ENCODE assay signal across 20 cellular contexts in the genomic region with DNA sequence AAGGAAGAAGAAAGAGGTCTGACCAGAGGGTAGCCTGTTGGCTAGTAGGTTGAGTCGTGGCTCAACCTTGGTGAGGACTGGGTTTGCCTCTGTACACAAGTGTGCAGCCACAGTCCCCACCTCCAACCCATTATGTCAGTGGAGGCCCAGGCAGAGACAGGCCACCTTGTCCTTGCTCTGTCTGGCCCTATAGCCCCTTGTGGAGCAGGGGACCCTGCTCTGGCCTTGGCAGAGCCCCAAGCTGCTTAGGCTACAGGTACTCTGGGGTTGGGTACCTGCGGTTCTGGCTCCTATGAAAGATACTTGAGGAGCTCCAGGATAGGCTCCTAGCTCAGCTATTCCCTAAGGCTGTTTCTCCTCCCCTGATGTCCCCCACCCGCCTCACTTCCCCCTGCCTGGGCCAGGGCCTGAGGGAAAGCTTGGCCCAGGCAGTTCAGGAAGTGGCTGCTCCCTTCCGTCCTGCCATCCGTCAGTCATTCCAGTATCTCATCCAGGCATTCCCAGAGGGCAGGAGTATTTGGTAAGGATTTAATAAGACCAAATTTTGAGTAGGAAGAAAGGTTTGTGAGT. TPM values are rescaled to one million over a fixed set of nuclear protein-coding genes. Genes with fewer than 3 reads are reported as not detected.
A peak's percentile ranks its signal among the peaks of the same experiment; 100 is the strongest.
DNase-seq lines count a peak whose midpoint lies in the region; ATAC-seq and TF ChIP-seq lines count a peak whose summit lies in the region.
"Had no signal": no experiment of that assay in that cellular context is flagged by ENCODE, and none has a peak within 500 bp of the region (broad histone marks: within the 10 kb centered on the region; RNA-seq: fewer than 3 reads in every experiment).

No MANE protein-coding gene starts in this region.

- H3K4me3 ChIP-seq in right cardiac atrium (ENCODE audit: low read length) (no peak overlapping the region), Caco-2 (ENCODE audit: low read depth, low read length) (no peak overlapping the region)
- H3K4me3 ChIP-seq: GM12878 had no signal

- no peak for TF ChIP-seq CTCF in Caco-2 (IDR thresholded peaks at IDR 0.05; ENCODE audit: insufficient read depth in 1 of 2, low read depth in 1 of 2, low read length in 1 of 2, severe bottlenecking in 1 of 2, unreplicated experiment in 1 of 2)

- DNase-seq in activated effector memory CD4-positive, alpha-beta T cell treated with anti-CD3 and anti-CD28 coated beads, Interleukin-2, amount 50 U/mL, for 16 hours: peak; percentile 8
- DNase-seq in activated effector memory CD4-positive, alpha-beta T cell treated with Interleukin-2 at 50 U/mL for 16 hours: no peak
- DNase-seq in dermis blood vessel endothelial cell (peak; percentile 48), right cardiac atrium (peak in 1 of 3 donors; percentile 47), posterior vena cava (ENCODE audit: low spot score) (peak; percentile 67), NCI-H1694 (lab: John Stamatoyannopoulos, UW) (no peak), Caco-2 (no peak)
- DNase-seq: Calu3; GF-D8; GOT3; KG1; NCI-H1105 treated with DMSO at 0.1 percent for 48 hours; NCI-H1694 treated with DMSO at 0.1 percent for 48 hours; NK-92 treated with Interleukin-12 subunit alpha and Interleukin-12 subunit beta, amount 100 ng/mL, for 24 hours; OCI-M1; SHP77 treated with DMSO at 0.1 percent for 48 hours had no signal

- ATAC-seq in right cardiac atrium (peak; percentile 60 to 88), GM19395 (IDR thresholded peaks at IDR 0.05; ENCODE audit: unreplicated experiment) (no peak)
- ATAC-seq: GM12878 had no signal

- no peaks in the 10 kb centered on the region for H3K27me3 ChIP-seq in right cardiac atrium (ENCODE audit: control insufficient read depth, insufficient read depth)
- H3K27me3 ChIP-seq in Caco-2 (replicated peaks; ENCODE audit: control insufficient read depth, insufficient read depth, low read length): no peaks in the 10 kb centered on the region; the same call in none of the 2 replicates

- H3K4me1 Mint-ChIP-seq in Caco-2 (ENCODE audit: low read depth, unreplicated experiment): no peaks in the 10 kb centered on the region

- H3K4me1 ChIP-seq in right cardiac atrium (ENCODE audit: control insufficient read depth, insufficient read depth, low read length) (peaks cover 18% of the 10 kb centered on the region), Caco-2 (no peaks in the 10 kb centered on the region)

- H3K9me3 Mint-ChIP-seq in Caco-2 (ENCODE audit: unreplicated experiment): no peaks in the 10 kb centered on the region

- peak overlapping the region; percentile 3 for H3K27ac ChIP-seq in right cardiac atrium (ENCODE audit: low read length)
- H3K27ac ChIP-seq: 22Rv1 had no signal

- intact Hi-C loops in right cardiac atrium (cut with DNase I) (no loop called here), posterior vena cava (cut with DNase I) (no loop called here), Caco-2 (cut with micrococcal nuclease; ENCODE audit: unreplicated experiment) (no loop called here)

- no peaks in the 10 kb centered on the region for H3K36me3 ChIP-seq in Caco-2 (ENCODE audit: control insufficient read depth, insufficient read depth, low read length)

- H3K9me3 ChIP-seq in right cardiac atrium (ENCODE audit: control insufficient read depth, low read length) (no peaks in the 10 kb centered on the region), Caco-2 (no peaks in the 10 kb centered on the region)

- H3K27me3 Mint-ChIP-seq in Caco-2 (ENCODE audit: insufficient read depth, unreplicated experiment): peaks cover 8% of the 10 kb centered on the region

- no TSS peak for BruUV-seq in Caco-2 (replicated peaks; lab: Mats Ljungman, UMichigan)

- 45% methylated on average over 5 of the region's 5 CpGs for WGBS in right cardiac atrium

- CTCF ChIA-PET in Caco-2 (lab: Charles Lee): interaction anchor here (0.5 kb wide), 1 partner anchor 62 kb away, joined by 4 read pairs; no protein-coding TSS in a partner anchor

- H3K27ac Mint-ChIP-seq in Caco-2 (ENCODE audit: unreplicated experiment): no peak overlapping the region

- POLR2A ChIA-PET in Caco-2 (lab: Charles Lee): no interaction called here

- H3K4me3 Mint-ChIP-seq in Caco-2 (ENCODE audit: unreplicated experiment): no peak overlapping the region

- no peaks in the 10 kb centered on the region for H3K36me3 Mint-ChIP-seq in Caco-2 (ENCODE audit: insufficient read depth, unreplicated experiment)

RNA-seq across cellular contexts. Expression of a gene that starts 44.0 kb away (rescaled TPM):
- total RNA-seq in dermis blood vessel endothelial cell (103 and 196 TPM in 2 replicates), right cardiac atrium (10 to 100 TPM; 17.1 to 30.5 (median 21.2) TPM), posterior vena cava (10 to 100 TPM; 34.7 to 35.4 TPM), Caco-2 (2022) (0.16 and 0.25 TPM in 2 replicates)
- 8.6 TPM for polyA plus RNA-seq in right cardiac atrium
- total RNA-seq: Calu3 had no signal
- polyA plus RNA-seq: AG04450 had no signal

Comparison
In these comparisons a context has a peak if more than half of its experiments do, and no peak if none do; other contexts are left out.
1. DNase-seq: peak in activated effector memory CD4-positive, alpha-beta T cell treated with anti-CD3 and anti-CD28 coated beads, Interleukin-2, amount 50 U/mL, for 16 hours (single experiment), dermis blood vessel endothelial cell (single experiment) and posterior vena cava (single experiment); none in activated effector memory CD4-positive, alpha-beta T cell treated with Interleukin-2 at 50 U/mL for 16 hours (single experiment), NCI-H1694 (single experiment) and Caco-2 (0 of 2).
2. RNA of a gene that starts 44.0 kb away (total RNA-seq): 103 to 196 TPM in dermis blood vessel endothelial cell, 34.7 to 35.4 TPM in posterior vena cava and 17.1 to 30.5 TPM in right cardiac atrium; 0.16 to 0.25 TPM in Caco-2; every median in the first group is over 10 times any median in the second.